Comparison of ENCODE assay signal across 1 cellular context in genomic region chr9:35489313-35490154, GRCh38.
TF ChIP-seq lines count a peak whose summit lies in the region.

Gene RUSC2 (plus strand): TSS chr9:35490111. CDS start chr9:35546522, 56,411 bp downstream.

TF ChIP-seq in HepG2, 621 proteins besides CTCF, POLR2A, EP300 and RAD21 (continued from another document and continues in another):
- TF ChIP-seq HNRNPK (IDR thresholded peaks at IDR 0.05; ENCODE audit: low read depth, low read length, poor library complexity, severe bottlenecking) (peak; percentile 43), ZNF12 (CRISPR knock-in tag; IDR thresholded peaks at IDR 0.05) (no peak), TMF1 (CRISPR knock-in tag; IDR thresholded peaks at IDR 0.05; ENCODE audit: low read depth) (0 out of 2 replicates have a peak, but pooled peaks have one; percentile 37), ZNF577 (CRISPR knock-in tag; IDR thresholded peaks at IDR 0.05; ENCODE audit: borderline replicate concordance, low read depth) (no peak; the same call in 1 of the 2 replicates), ZNF232 (CRISPR knock-in tag; IDR thresholded peaks at IDR 0.05; ENCODE audit: borderline replicate concordance) (no peak), SOX13 (IDR thresholded peaks at IDR 0.05) (no peak), SOX13 (CRISPR knock-in tag; conservative IDR thresholded peaks at IDR 0.05 in 1 of 2, IDR thresholded peaks at IDR 0.05 in 1 of 2) (peak in 1 of 2 experiments; percentile 5; a peak in 1 of 4 replicates), TFDP2 (CRISPR knock-in tag; IDR thresholded peaks at IDR 0.05) (peak; percentile 80), ZNF570 (CRISPR knock-in tag; IDR thresholded peaks at IDR 0.05; ENCODE audit: borderline replicate concordance) (0 out of 2 replicates have a peak, but pooled peaks have one; percentile 68), ZNF33B (CRISPR knock-in tag; IDR thresholded peaks at IDR 0.05) (peak; percentile 36; the same call in 1 of the 2 replicates), ZNF678 (CRISPR knock-in tag; IDR thresholded peaks at IDR 0.05) (0 out of 2 replicates have a peak, but pooled peaks have one; percentile 38), ZNF572 (CRISPR knock-in tag; IDR thresholded peaks at IDR 0.05) (no peak), TBX3 (IDR thresholded peaks at IDR 0.05; ENCODE audit: borderline replicate concordance) (no peak), SMARCE1 (IDR thresholded peaks at IDR 0.05; ENCODE audit: borderline replicate concordance) (no peak), BORCS8-MEF2B (CRISPR knock-in tag; IDR thresholded peaks at IDR 0.05) (peak; percentile 75), KDM6A (CRISPR knock-in tag; IDR thresholded peaks at IDR 0.05; ENCODE audit: low read depth) (no peak), GZF1 (CRISPR knock-in tag; IDR thresholded peaks at IDR 0.05) (no peak), TARDBP (CRISPR knock-in tag; IDR thresholded peaks at IDR 0.05) (no peak; the same call in 1 of the 2 replicates), MED1 (CRISPR knock-in tag; IDR thresholded peaks at IDR 0.05) (no peak), ZKSCAN1 (IDR thresholded peaks at IDR 0.05; ENCODE audit: low read length) (no peak), HIC2 (CRISPR knock-in tag; IDR thresholded peaks at IDR 0.05; ENCODE audit: low read depth) (no peak), DMAP1 (CRISPR knock-in tag; IDR thresholded peaks at IDR 0.05) (peak; percentile 36; the same call in 1 of the 2 replicates), HMG20B (CRISPR knock-in tag; conservative IDR thresholded peaks at IDR 0.05) (no peak), BCL6 (CRISPR knock-in tag; IDR thresholded peaks at IDR 0.05) (no peak), ZNF235 (CRISPR knock-in tag; IDR thresholded peaks at IDR 0.05; ENCODE audit: borderline replicate concordance) (0 out of 2 replicates have a peak, but pooled peaks have one; percentile 42), FOXC1 (CRISPR knock-in tag; IDR thresholded peaks at IDR 0.05; ENCODE audit: borderline replicate concordance) (peak; percentile 74; the same call in 1 of the 2 replicates), SETDB1 (CRISPR knock-in tag; IDR thresholded peaks at IDR 0.05; ENCODE audit: borderline replicate concordance) (no peak), THAP11 (CRISPR knock-in tag; IDR thresholded peaks at IDR 0.05) (peak; percentile 61), ETV5 (CRISPR knock-in tag; IDR thresholded peaks at IDR 0.05; ENCODE audit: borderline replicate concordance) (peak; percentile 73), KLF12 (CRISPR knock-in tag; IDR thresholded peaks at IDR 0.05; ENCODE audit: borderline replicate concordance) (peak; percentile 74; the same call in 1 of the 2 replicates), ZNF160 (CRISPR knock-in tag; IDR thresholded peaks at IDR 0.05) (no peak; the same call in none of the 2 replicates), GFI1 (CRISPR knock-in tag; IDR thresholded peaks at IDR 0.05; ENCODE audit: borderline replicate concordance) (no peak), ZNF766 (CRISPR knock-in tag; IDR thresholded peaks at IDR 0.05; ENCODE audit: borderline replicate concordance) (0 out of 2 replicates have a peak, but pooled peaks have one; percentile 48), STAG1 (CRISPR knock-in tag; IDR thresholded peaks at IDR 0.05) (peak; percentile 74), NAIF1 (CRISPR knock-in tag; IDR thresholded peaks at IDR 0.05; ENCODE audit: borderline replicate concordance) (peak; percentile 54; the same call in 1 of the 2 replicates), AHDC1 (CRISPR knock-in tag; IDR thresholded peaks at IDR 0.05; ENCODE audit: borderline replicate concordance) (no peak), NFE2L1 (CRISPR knock-in tag; IDR thresholded peaks at IDR 0.05; ENCODE audit: borderline replicate concordance) (no peak), ZKSCAN8 (CRISPR knock-in tag; IDR thresholded peaks at IDR 0.05; ENCODE audit: borderline replicate concordance) (peak; percentile 100), ZNF607 (CRISPR knock-in tag; IDR thresholded peaks at IDR 0.05; ENCODE audit: borderline replicate concordance) (peak; percentile 91; the same call in 1 of the 2 replicates), RARA (CRISPR knock-in tag; IDR thresholded peaks at IDR 0.05) (peak; percentile 5; the same call in 1 of the 2 replicates), ONECUT2 (CRISPR knock-in tag; IDR thresholded peaks at IDR 0.05) (no peak), ZBTB1 (CRISPR knock-in tag; IDR thresholded peaks at IDR 0.05; ENCODE audit: borderline replicate concordance) (no peak), ZFY (CRISPR knock-in tag; IDR thresholded peaks at IDR 0.05) (peak; percentile 84), PAWR (CRISPR knock-in tag; IDR thresholded peaks at IDR 0.05; ENCODE audit: borderline replicate concordance) (0 out of 2 replicates have a peak, but pooled peaks have one; percentile 18), CCDC6 (CRISPR knock-in tag; IDR thresholded peaks at IDR 0.05) (peak; percentile 62; the same call in 1 of the 2 replicates), ZNF264 (CRISPR knock-in tag; IDR thresholded peaks at IDR 0.05) (no peak; the same call in none of the 2 replicates), MEF2D (CRISPR knock-in tag; IDR thresholded peaks at IDR 0.05) (no peak), ZNF33A (CRISPR knock-in tag; IDR thresholded peaks at IDR 0.05; ENCODE audit: borderline replicate concordance) (no peak), ELF4 (CRISPR knock-in tag; IDR thresholded peaks at IDR 0.05; ENCODE audit: borderline replicate concordance) (peak; percentile 69), SPEN (CRISPR knock-in tag; IDR thresholded peaks at IDR 0.05; ENCODE audit: low read depth) (peak; percentile 32)
- TF ChIP-seq, protein P1, sequence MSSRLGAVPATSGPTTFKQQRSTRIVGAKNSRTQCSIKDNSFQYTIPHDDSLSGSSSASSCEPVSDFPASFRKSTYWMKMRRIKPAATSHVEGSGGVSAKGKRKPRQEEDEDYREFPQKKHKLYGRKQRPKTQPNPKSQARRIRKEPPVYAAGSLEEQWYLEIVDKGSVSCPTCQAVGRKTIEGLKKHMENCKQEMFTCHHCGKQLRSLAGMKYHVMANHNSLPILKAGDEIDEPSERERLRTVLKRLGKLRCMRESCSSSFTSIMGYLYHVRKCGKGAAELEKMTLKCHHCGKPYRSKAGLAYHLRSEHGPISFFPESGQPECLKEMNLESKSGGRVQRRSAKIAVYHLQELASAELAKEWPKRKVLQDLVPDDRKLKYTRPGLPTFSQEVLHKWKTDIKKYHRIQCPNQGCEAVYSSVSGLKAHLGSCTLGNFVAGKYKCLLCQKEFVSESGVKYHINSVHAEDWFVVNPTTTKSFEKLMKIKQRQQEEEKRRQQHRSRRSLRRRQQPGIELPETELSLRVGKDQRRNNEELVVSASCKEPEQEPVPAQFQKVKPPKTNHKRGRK (CRISPR knock-in tag; IDR thresholded peaks at IDR 0.05): no peak
- TF ChIP-seq, protein P2, sequence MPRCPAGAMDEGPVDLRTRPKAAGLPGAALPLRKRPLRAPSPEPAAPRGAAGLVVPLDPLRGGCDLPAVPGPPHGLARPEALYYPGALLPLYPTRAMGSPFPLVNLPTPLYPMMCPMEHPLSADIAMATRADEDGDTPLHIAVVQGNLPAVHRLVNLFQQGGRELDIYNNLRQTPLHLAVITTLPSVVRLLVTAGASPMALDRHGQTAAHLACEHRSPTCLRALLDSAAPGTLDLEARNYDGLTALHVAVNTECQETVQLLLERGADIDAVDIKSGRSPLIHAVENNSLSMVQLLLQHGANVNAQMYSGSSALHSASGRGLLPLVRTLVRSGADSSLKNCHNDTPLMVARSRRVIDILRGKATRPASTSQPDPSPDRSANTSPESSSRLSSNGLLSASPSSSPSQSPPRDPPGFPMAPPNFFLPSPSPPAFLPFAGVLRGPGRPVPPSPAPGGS (CRISPR knock-in tag; IDR thresholded peaks at IDR 0.05): no peak; the same call in none of the 2 replicates
- TF ChIP-seq, protein P3, sequence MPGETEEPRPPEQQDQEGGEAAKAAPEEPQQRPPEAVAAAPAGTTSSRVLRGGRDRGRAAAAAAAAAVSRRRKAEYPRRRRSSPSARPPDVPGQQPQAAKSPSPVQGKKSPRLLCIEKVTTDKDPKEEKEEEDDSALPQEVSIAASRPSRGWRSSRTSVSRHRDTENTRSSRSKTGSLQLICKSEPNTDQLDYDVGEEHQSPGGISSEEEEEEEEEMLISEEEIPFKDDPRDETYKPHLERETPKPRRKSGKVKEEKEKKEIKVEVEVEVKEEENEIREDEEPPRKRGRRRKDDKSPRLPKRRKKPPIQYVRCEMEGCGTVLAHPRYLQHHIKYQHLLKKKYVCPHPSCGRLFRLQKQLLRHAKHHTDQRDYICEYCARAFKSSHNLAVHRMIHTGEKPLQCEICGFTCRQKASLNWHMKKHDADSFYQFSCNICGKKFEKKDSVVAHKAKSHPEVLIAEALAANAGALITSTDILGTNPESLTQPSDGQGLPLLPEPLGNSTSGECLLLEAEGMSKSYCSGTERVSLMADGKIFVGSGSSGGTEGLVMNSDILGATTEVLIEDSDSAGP (CRISPR knock-in tag; IDR thresholded peaks at IDR 0.05; ENCODE audit: borderline replicate concordance): no peak; the same call in 1 of the 2 replicates
- TF ChIP-seq, protein P4, sequence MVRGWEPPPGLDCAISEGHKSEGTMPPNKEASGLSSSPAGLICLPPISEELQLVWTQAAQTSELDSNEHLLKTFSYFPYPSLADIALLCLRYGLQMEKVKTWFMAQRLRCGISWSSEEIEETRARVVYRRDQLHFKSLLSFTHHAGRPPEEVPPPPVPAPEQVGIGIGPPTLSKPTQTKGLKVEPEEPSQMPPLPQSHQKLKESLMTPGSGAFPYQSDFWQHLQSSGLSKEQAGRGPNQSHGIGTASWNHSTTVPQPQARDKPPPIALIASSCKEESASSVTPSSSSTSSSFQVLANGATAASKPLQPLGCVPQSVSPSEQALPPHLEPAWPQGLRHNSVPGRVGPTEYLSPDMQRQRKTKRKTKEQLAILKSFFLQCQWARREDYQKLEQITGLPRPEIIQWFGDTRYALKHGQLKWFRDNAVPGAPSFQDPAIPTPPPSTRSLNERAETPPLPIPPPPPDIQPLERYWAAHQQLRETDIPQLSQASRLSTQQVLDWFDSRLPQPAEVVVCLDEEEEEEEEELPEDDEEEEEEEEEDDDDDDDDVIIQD (CRISPR knock-in tag; IDR thresholded peaks at IDR 0.05; ENCODE audit: low read depth): no peak
- TF ChIP-seq, protein P5, sequence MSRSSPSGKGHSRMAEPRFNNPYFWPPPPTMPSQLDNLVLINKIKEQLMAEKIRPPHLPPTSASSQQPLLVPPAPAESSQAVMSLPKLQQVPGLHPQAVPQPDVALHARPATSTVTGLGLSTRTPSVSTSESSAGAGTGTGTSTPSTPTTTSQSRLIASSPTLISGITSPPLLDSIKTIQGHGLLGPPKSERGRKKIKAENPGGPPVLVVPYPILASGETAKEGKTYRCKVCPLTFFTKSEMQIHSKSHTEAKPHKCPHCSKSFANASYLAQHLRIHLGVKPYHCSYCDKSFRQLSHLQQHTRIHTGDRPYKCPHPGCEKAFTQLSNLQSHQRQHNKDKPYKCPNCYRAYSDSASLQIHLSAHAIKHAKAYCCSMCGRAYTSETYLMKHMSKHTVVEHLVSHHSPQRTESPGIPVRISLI (CRISPR knock-in tag; IDR thresholded peaks at IDR 0.05; ENCODE audit: borderline replicate concordance): 0 out of 2 replicates have a peak, but pooled peaks have one; percentile 36
